In the genomic region with DNA sequence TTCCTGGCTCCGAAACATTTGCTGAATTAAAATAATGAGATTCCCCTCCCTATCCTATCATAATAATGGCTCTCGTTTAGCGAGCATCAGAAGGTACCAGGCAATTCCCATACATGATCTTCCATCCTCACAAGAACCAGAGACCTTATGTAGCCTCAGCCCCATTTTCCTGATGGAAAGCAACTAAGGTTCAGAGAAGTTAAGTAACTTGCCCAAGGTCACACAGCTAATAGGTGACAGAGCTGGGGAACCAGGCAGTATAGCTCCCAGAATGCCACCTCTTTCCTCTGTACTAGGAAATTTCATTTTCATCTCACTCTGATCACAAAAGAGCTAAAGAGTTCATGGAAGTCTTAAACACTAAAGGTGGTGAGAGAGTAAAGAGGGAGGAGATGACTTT, we compare ENCODE assay signal across 1 cellular context.
TF ChIP-seq lines count a peak whose summit lies in the region.

No MANE protein-coding gene starts in this region.

TF ChIP-seq in HepG2, 621 proteins besides CTCF, POLR2A, EP300 and RAD21 (continued from another document):
- TF ChIP-seq, protein P1, sequence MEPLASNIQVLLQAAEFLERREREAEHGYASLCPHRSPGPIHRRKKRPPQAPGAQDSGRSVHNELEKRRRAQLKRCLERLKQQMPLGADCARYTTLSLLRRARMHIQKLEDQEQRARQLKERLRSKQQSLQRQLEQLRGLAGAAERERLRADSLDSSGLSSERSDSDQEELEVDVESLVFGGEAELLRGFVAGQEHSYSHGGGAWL (CRISPR knock-in tag; IDR thresholded peaks at IDR 0.05): no peak
